Comparison of ENCODE assay signal across 21 cellular contexts in genomic region chr16:3755249-3755648, GRCh38. TPM values are rescaled to one million over a fixed set of nuclear protein-coding genes. Genes with fewer than 3 reads are reported as not detected.
DNase-seq lines count a peak whose midpoint lies in the region; ATAC-seq, FAIRE-seq and TF ChIP-seq lines count a peak whose summit lies in the region.
"Had no signal": no experiment of that assay in that cellular context is flagged by ENCODE, and none has a peak within 500 bp of the region (broad histone marks: within the 10 kb centered on the region; RNA-seq: fewer than 3 reads in every experiment).

No MANE protein-coding gene starts in this region.

- DNase-seq in stimulated activated naive CD8-positive, alpha-beta T cell treated with anti-CD3 and anti-CD28 coated beads, Interleukin-15, amount 100 ng/mL, for 72 hours: no peak
- DNase-seq in stimulated activated naive CD8-positive, alpha-beta T cell treated with anti-CD3 and anti-CD28 coated beads, Interleukin-15, Interleukin-2, amounts not matched to agents 100 U/mL and 50 U/mL, for 24 hours: no peak
- DNase-seq in astrocyte (ENCODE audit: low read depth) (peak; percentile 18), left lobe of liver (ENCODE audit: low spot score) (no peak), BE2C (no peak), endothelial cell (ENCODE audit: low spot score) (no peak), nephron progenitor cell (no peak)
- no peak for DNase-seq in stimulated activated naive B cell treated with anti-CD40 and anti-IgM and Interleukin-4, amounts not matched to agents 10 μg/mL and 1 μg/mL and 100 μg/mL, for 72 hours
- DNase-seq: ACHN; C1 segment of cervical spinal cord; CD4-positive, alpha-beta memory T cell; COR-L47; DMS153; DMS79 treated with DMSO at 0.1 percent for 48 hours; GDM1; GOT3; H9 had no signal

- H2AFZ ChIP-seq in astrocyte (ENCODE audit: low read depth, low read length): no peak overlapping the region

- H3K27me3 Mint-ChIP-seq in stimulated activated naive CD8-positive, alpha-beta T cell treated with anti-CD3 and anti-CD28 coated beads, Interleukin-15, amount 100 ng/mL, for 72 hours: no peaks in the 10 kb centered on the region
- H3K27me3 Mint-ChIP-seq in astrocyte (ENCODE audit: low read depth, unreplicated experiment) (no peaks in the 10 kb centered on the region), endothelial cell (ENCODE audit: unreplicated experiment) (peaks cover 4% of the 10 kb centered on the region), nephron progenitor cell (ENCODE audit: low read depth, poor library complexity) (no peaks in the 10 kb centered on the region)
- H3K27me3 Mint-ChIP-seq in stimulated activated naive B cell treated with anti-CD40 and anti-IgM and Interleukin-4, amounts not matched to agents 10 μg/mL and 1 μg/mL and 100 μg/mL, for 72 hours: no peaks in the 10 kb centered on the region
- H3K27me3 Mint-ChIP-seq: CD4-positive, alpha-beta memory T cell had no signal

- H3K4me1 ChIP-seq in astrocyte (ENCODE audit: insufficient read depth, low read length) (peaks cover 13% of the 10 kb centered on the region), BE2C (no peaks in the 10 kb centered on the region; the same call in 1 of the 2 replicates)

- H4K20me1 ChIP-seq in astrocyte (ENCODE audit: insufficient read depth, low read length): peaks cover 62% of the 10 kb centered on the region

- peak overlapping the region; percentile 67 to 80 for H3K27ac Mint-ChIP-seq in stimulated activated naive CD8-positive, alpha-beta T cell treated with anti-CD3 and anti-CD28 coated beads, Interleukin-15, amount 100 ng/mL, for 72 hours
- H3K27ac Mint-ChIP-seq in astrocyte (ENCODE audit: unreplicated experiment): no peak overlapping the region
- peak overlapping the region; percentile 20 for H3K27ac Mint-ChIP-seq in stimulated activated naive B cell treated with anti-CD40 and anti-IgM and Interleukin-4, amounts not matched to agents 10 μg/mL and 1 μg/mL and 100 μg/mL, for 72 hours
- no peak overlapping the region for H3K27ac Mint-ChIP-seq in endothelial cell (ENCODE audit: unreplicated experiment)
- H3K27ac Mint-ChIP-seq in nephron progenitor cell: no peak overlapping the region
- H3K27ac Mint-ChIP-seq: H9 had no signal

- FAIRE-seq in astrocyte (lab: Jason Lieb, UNC): no peak
- FAIRE-seq: D721Med, GM12892, GM19239, HTR-8/SVneo had no signal

- H3K27me3 ChIP-seq in astrocyte (ENCODE audit: insufficient read depth, low read length) (no peaks in the 10 kb centered on the region), BE2C (no peaks in the 10 kb centered on the region)

- no peak overlapping the region for H3K9ac ChIP-seq in astrocyte (ENCODE audit: low read length)

- H3K4me3 ChIP-seq in astrocyte (ENCODE audit: insufficient read depth, low read depth, low read length): no peak overlapping the region
- no peak overlapping the region for H3K4me3 ChIP-seq in BE2C (ENCODE audit: low read depth, low read length)

- no peaks in the 10 kb centered on the region for H3K9me3 Mint-ChIP-seq in stimulated activated naive CD8-positive, alpha-beta T cell treated with anti-CD3 and anti-CD28 coated beads, Interleukin-15, amount 100 ng/mL, for 72 hours
- H3K9me3 Mint-ChIP-seq in astrocyte (ENCODE audit: unreplicated experiment) (no peaks in the 10 kb centered on the region), endothelial cell (ENCODE audit: unreplicated experiment) (no peaks in the 10 kb centered on the region), nephron progenitor cell (no peaks in the 10 kb centered on the region)
- H3K9me3 Mint-ChIP-seq in stimulated activated naive B cell treated with anti-CD40 and anti-IgM and Interleukin-4, amounts not matched to agents 10 μg/mL and 1 μg/mL and 100 μg/mL, for 72 hours: no peaks in the 10 kb centered on the region
- H3K9me3 Mint-ChIP-seq: CD4-positive, alpha-beta memory T cell; H9 had no signal

- H3K36me3 ChIP-seq in astrocyte (ENCODE audit: insufficient read depth, low read length) (peaks cover 30% of the 10 kb centered on the region), BE2C (peaks cover 45% of the 10 kb centered on the region)

- ATAC-seq in stimulated activated naive CD8-positive, alpha-beta T cell treated with anti-CD3 and anti-CD28 coated beads, Interleukin-15, amount 100 ng/mL, for 72 hours: no peak
- ATAC-seq in stimulated activated naive CD8-positive, alpha-beta T cell treated with anti-CD3 and anti-CD28 coated beads, Interleukin-15, Interleukin-2, amounts not matched to agents 100 U/mL and 50 U/mL, for 24 hours: no peak
- peak; percentile 76 for ATAC-seq in left lobe of liver
- ATAC-seq in stimulated activated naive B cell treated with anti-CD40 and anti-IgM and Interleukin-4, amounts not matched to agents 10 μg/mL and 1 μg/mL and 100 μg/mL, for 72 hours (replicated peaks): no peak

- H3K4me1 Mint-ChIP-seq in stimulated activated naive CD8-positive, alpha-beta T cell treated with anti-CD3 and anti-CD28 coated beads, Interleukin-15, amount 100 ng/mL, for 72 hours: peaks cover 4% of the 10 kb centered on the region
- H3K4me1 Mint-ChIP-seq in astrocyte (ENCODE audit: low read depth, unreplicated experiment) (peaks cover 12% of the 10 kb centered on the region), endothelial cell (ENCODE audit: unreplicated experiment) (no peaks in the 10 kb centered on the region), nephron progenitor cell (peaks cover 6% of the 10 kb centered on the region)
- H3K4me1 Mint-ChIP-seq in stimulated activated naive B cell treated with anti-CD40 and anti-IgM and Interleukin-4, amounts not matched to agents 10 μg/mL and 1 μg/mL and 100 μg/mL, for 72 hours: peaks cover 5 to 7% of the 10 kb centered on the region in 2 donors
- H3K4me1 Mint-ChIP-seq: H9 had no signal

- H3K36me3 Mint-ChIP-seq in astrocyte (ENCODE audit: low read depth, unreplicated experiment) (peaks cover 13% of the 10 kb centered on the region), endothelial cell (ENCODE audit: low read depth, unreplicated experiment) (peaks cover 27% of the 10 kb centered on the region), nephron progenitor cell (ENCODE audit: low read depth) (peaks cover 62% of the 10 kb centered on the region)
- H3K36me3 Mint-ChIP-seq in stimulated activated naive B cell treated with anti-CD40 and anti-IgM and Interleukin-4, amounts not matched to agents 10 μg/mL and 1 μg/mL and 100 μg/mL, for 72 hours: peaks cover 31 to 42% of the 10 kb centered on the region in 2 donors

- H3K27ac ChIP-seq in astrocyte (ENCODE audit: low read depth, low read length): no peak overlapping the region

- TF ChIP-seq CTCF in astrocyte (IDR thresholded peaks at IDR 0.05; ENCODE audit: insufficient read depth, low read depth, low read length) (no peak), BE2C (IDR thresholded peaks at IDR 0.05; ENCODE audit: low read depth, low read length) (no peak), endothelial cell (IDR thresholded peaks at IDR 0.05; ENCODE audit: unreplicated experiment) (no peak), nephron progenitor cell (IDR thresholded peaks at IDR 0.05) (no peak)

- H3K9me3 ChIP-seq in astrocyte (ENCODE audit: insufficient read depth, low read depth, low read length) (no peaks in the 10 kb centered on the region), BE2C (no peaks in the 10 kb centered on the region)

- H3K79me2 ChIP-seq in astrocyte (ENCODE audit: insufficient read depth, low read length): peaks cover 37% of the 10 kb centered on the region

- H3K4me2 ChIP-seq in astrocyte (ENCODE audit: low read length): no peak overlapping the region

- no peak overlapping the region for H3K4me3 Mint-ChIP-seq in stimulated activated naive CD8-positive, alpha-beta T cell treated with anti-CD3 and anti-CD28 coated beads, Interleukin-15, amount 100 ng/mL, for 72 hours
- H3K4me3 Mint-ChIP-seq in astrocyte (ENCODE audit: unreplicated experiment) (no peak overlapping the region), endothelial cell (ENCODE audit: unreplicated experiment) (no peak overlapping the region), nephron progenitor cell (no peak overlapping the region)
- H3K4me3 Mint-ChIP-seq in stimulated activated naive B cell treated with anti-CD40 and anti-IgM and Interleukin-4, amounts not matched to agents 10 μg/mL and 1 μg/mL and 100 μg/mL, for 72 hours: no peak overlapping the region
- H3K4me3 Mint-ChIP-seq: CD4-positive, alpha-beta memory T cell; H9 had no signal

RNA-seq across cellular contexts. Expression of gene TRAP1, which starts 37.9 kb away (rescaled TPM):
- total RNA-seq in astrocyte: 57.1 and 63.3 TPM in 2 replicates
- total RNA-seq in left lobe of liver: 154 TPM
- 372 TPM for polyA plus RNA-seq in BE2C (2012; ENCODE audit: insufficient read depth, insufficient read length, low read depth)
- 104 TPM for total RNA-seq in endothelial cell (ENCODE audit: unreplicated experiment)

Comparison
In these comparisons a context has a peak if more than half of its experiments do, and no peak if none do; other contexts are left out.
1. H3K27ac Mint-ChIP-seq: peak in stimulated activated naive CD8-positive, alpha-beta T cell treated with anti-CD3 and anti-CD28 coated beads, Interleukin-15, amount 100 ng/mL, for 72 hours (2 of 2) and stimulated activated naive B cell treated with anti-CD40 and anti-IgM and Interleukin-4, amounts not matched to agents 10 μg/mL and 1 μg/mL and 100 μg/mL, for 72 hours (single experiment); none in astrocyte (single experiment), endothelial cell (single experiment) and nephron progenitor cell (single experiment).